Comparison of ENCODE assay signal across 30 cellular contexts in the genomic region with DNA sequence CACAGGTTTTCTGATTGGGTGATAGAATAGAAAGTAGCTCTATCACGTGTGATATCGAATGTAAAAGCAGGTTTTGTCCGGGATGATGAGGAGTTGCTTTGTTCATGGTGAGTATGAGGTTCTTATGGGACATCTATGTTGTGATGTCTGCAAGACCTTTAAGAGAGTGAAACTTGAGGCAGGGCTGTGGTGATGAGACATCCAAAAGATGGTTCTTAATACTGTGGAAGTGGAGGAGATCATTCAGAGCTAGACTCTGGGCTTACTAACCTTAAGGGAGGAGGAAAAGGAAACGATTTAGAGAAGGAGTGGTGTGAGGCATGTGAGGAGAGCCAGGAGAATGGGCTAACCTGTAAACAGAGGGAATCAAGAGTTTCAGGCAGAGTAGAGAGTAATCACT.
"Had no signal": no experiment of that assay in that cellular context is flagged by ENCODE, and none has a peak within 500 bp of the region (broad histone marks: within the 10 kb centered on the region; RNA-seq: fewer than 3 reads in every experiment).

No MANE protein-coding gene starts in this region.

- H3K27ac ChIP-seq: left lung, lower lobe of right lung, pancreas, prostate gland, skin epidermis, tibial nerve, uterus had no signal

- H3K9me3 Mint-ChIP-seq: immature natural killer cell; naive thymus-derived CD8-positive, alpha-beta T cell; neural crest cell; stimulated activated naive B cell treated with anti-CD40 and anti-IgM and Interleukin-4, amounts not matched to agents 10 μg/mL and 1 μg/mL and 100 μg/mL, for 72 hours; stimulated activated naive CD8-positive, alpha-beta T cell treated with anti-CD3 and anti-CD28 coated beads, Interleukin-15, Interleukin-2, amounts not matched to agents 100 ng/mL and 50 ng/mL, for 24 hours; type B pancreatic cell had no signal

- H3K27ac Mint-ChIP-seq: immature natural killer cell; naive thymus-derived CD8-positive, alpha-beta T cell; nephron; stimulated activated naive B cell treated with anti-CD40 and anti-IgM and Interleukin-4, amounts not matched to agents 10 μg/mL and 1 μg/mL and 100 μg/mL, for 72 hours; stimulated activated naive CD8-positive, alpha-beta T cell treated with anti-CD3 and anti-CD28 coated beads, Interleukin-15, Interleukin-2, amounts not matched to agents 100 ng/mL and 50 ng/mL, for 24 hours; type B pancreatic cell had no signal

- H3K9me3 ChIP-seq: left lung, lower lobe of right lung, pancreas, prostate gland, uterus had no signal

- H3K4me3 ChIP-seq: left lung, lower lobe of right lung, pancreas, prostate gland, skin epidermis, tibial nerve, uterus had no signal

- DNase-seq: hypothalamus; immature natural killer cell; kidney; left colon; left lung; lower lobe of right lung; mammary epithelial cell; mesenchymal stem cell; naive thymus-derived CD8-positive, alpha-beta T cell; nucleus accumbens; pancreas; posterior cingulate gyrus; retina; right cardiac atrium; stimulated activated CD4-positive, alpha-beta T cell treated with anti-CD3 and anti-CD28 coated beads, Interleukin-12 subunit alpha, Interleukin-12 subunit beta, amount 100 ng/mL, for 4 hours; stimulated activated CD4-positive, alpha-beta T cell treated with anti-CD3 and anti-CD28 coated beads, Interleukin-15, amount 100 ng/mL, for 24 hours; stimulated activated CD4-positive, alpha-beta T cell treated with anti-CD3 and anti-CD28 coated beads, Interleukin-2, amount 100 ng/mL, for 48 hours; stimulated activated CD4-positive, alpha-beta T cell treated with anti-CD3 and anti-CD28 coated beads, Interleukin-4, amount 100 ng/mL, for 4 hours; stimulated activated CD8-positive, alpha-beta memory T cell treated with anti-CD3 and anti-CD28 coated beads, Interleukin-4, amount 100 ng/mL, for 48 hours; stimulated activated naive B cell treated with anti-CD40 and anti-IgM and Interleukin-4, amounts not matched to agents 10 μg/mL and 1 μg/mL and 100 μg/mL, for 72 hours; substantia nigra; uterus had no signal

- H3K27me3 ChIP-seq: left lung, pancreas, tibial nerve, uterus had no signal

- H3K4me1 ChIP-seq: left lung, lower lobe of right lung, pancreas, prostate gland, uterus had no signal

- H3K27me3 Mint-ChIP-seq: naive thymus-derived CD8-positive, alpha-beta T cell; stimulated activated naive B cell treated with anti-CD40 and anti-IgM and Interleukin-4, amounts not matched to agents 10 μg/mL and 1 μg/mL and 100 μg/mL, for 72 hours; stimulated activated naive CD8-positive, alpha-beta T cell treated with anti-CD3 and anti-CD28 coated beads, Interleukin-15, Interleukin-2, amounts not matched to agents 100 ng/mL and 50 ng/mL, for 24 hours; type B pancreatic cell had no signal

- ATAC-seq: left colon; left lung; lower lobe of right lung; naive thymus-derived CD8-positive, alpha-beta T cell; pancreas; right cardiac atrium; sciatic nerve; stimulated activated naive B cell treated with anti-CD40 and anti-IgM and Interleukin-4, amounts not matched to agents 10 μg/mL and 1 μg/mL and 100 μg/mL, for 72 hours had no signal

- H3K4me3 Mint-ChIP-seq: immature natural killer cell; naive thymus-derived CD8-positive, alpha-beta T cell; nephron; neural crest cell; stimulated activated naive B cell treated with anti-CD40 and anti-IgM and Interleukin-4, amounts not matched to agents 10 μg/mL and 1 μg/mL and 100 μg/mL, for 72 hours; stimulated activated naive CD8-positive, alpha-beta T cell treated with anti-CD3 and anti-CD28 coated beads, Interleukin-15, Interleukin-2, amounts not matched to agents 100 ng/mL and 50 ng/mL, for 24 hours; type B pancreatic cell had no signal

- H3K4me1 Mint-ChIP-seq: nephron, neural crest cell had no signal

- H3K36me3 ChIP-seq: left lung, lower lobe of right lung, pancreas, prostate gland, uterus had no signal

- H3K36me3 Mint-ChIP-seq: type B pancreatic cell had no signal
